8 cellular contexts compared by ENCODE assay signal in the genomic region with DNA sequence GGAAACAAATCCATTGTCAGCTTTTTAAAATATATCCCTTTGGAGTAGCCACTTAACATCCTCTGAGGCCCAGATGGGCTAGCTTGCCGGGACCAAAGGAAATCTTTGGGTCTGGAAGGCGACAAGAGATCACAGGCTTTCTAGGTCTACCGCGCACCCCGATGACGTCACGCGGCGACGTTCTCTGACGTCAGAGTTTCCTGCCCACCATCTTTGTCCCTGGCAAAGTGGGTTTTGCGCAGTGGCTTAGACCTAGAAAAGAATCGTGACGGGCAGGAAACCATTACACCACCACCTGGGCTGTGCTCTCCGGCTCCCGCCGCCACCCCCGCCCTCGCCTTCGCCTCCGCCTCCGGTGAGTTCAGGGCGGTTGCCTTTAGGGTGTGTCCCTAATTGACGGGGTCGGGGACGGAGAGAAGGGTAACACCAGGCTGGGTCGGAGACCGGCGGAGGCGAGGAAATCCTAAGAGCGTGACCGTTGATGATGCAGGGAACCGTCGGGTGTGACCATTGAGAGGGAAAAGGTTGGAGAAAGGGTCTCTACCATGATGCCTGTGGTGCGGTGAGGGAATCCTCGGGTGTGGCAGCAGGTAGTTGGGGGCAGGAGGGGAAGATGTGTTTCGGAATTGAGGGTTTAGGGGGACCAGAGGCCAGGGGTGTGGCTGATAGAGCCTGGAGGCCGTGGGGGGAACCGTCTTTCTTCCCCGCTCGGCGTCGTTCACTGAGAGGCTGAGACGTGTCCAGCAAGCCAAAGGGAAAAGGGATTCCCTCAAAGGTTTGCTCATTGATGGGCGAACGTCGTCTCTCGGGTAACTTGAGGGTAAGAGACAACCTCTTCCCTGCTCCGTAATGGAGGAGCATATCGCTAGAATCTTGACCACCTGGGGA. TPM values are rescaled to one million over a fixed set of nuclear protein-coding genes. Genes with fewer than 3 reads are reported as not detected.
DNase-seq lines count a peak whose midpoint lies in the region; ATAC-seq and TF ChIP-seq lines count a peak whose summit lies in the region.

Gene AP2B1 (plus strand): TSS at position 249 of the 888 bp plus-strand sequence. CDS start 6,709 bp downstream, outside the sequence.

- peak within 1 kb of the TSS; percentile 100 for H3K27ac Mint-ChIP-seq in chondrocyte (ENCODE audit: unreplicated experiment)

- ATAC-seq in GM19043 (IDR thresholded peaks at IDR 0.05; ENCODE audit: low read depth, unreplicated experiment), result peak; percentile 79
- ATAC-seq in HG03432 (IDR thresholded peaks at IDR 0.05; ENCODE audit: unreplicated experiment), result peak; percentile 86

- TF ChIP-seq CTCF in chondrocyte (IDR thresholded peaks at IDR 0.05) (peak; percentile 16), kidney epithelial cell (IDR thresholded peaks at IDR 0.05; ENCODE audit: insufficient read depth, low read length, poor library complexity, severe bottlenecking) (no peak)

- peak within 1 kb of the TSS; percentile 100 for H3K4me3 Mint-ChIP-seq in chondrocyte (ENCODE audit: unreplicated experiment)

- peaks cover 4% of the 10 kb centered on the region for H3K36me3 Mint-ChIP-seq in chondrocyte (ENCODE audit: low read depth)

- H3K4me1 Mint-ChIP-seq in chondrocyte (ENCODE audit: low read depth), result peaks cover 41% of the 10 kb centered on the region

- peak within 1 kb of the TSS; percentile 92 for H3K4me3 ChIP-seq in kidney epithelial cell (ENCODE audit: low read depth, low read length)

- no peaks in the 10 kb centered on the region for H3K27me3 ChIP-seq in kidney epithelial cell (ENCODE audit: control insufficient read depth, insufficient read depth, low read length)

- no peaks in the 10 kb centered on the region for H3K27me3 Mint-ChIP-seq in chondrocyte (ENCODE audit: low read depth)

- DNase-seq in AG20443 (ENCODE audit: low spot score) (peak; percentile 94), NCI-H510A treated with DMSO at 0.1 percent for 48 hours (lab: John Stamatoyannopoulos, UW) (peak; percentile 88), chondrocyte (ENCODE audit: low spot score) (no peak), kidney epithelial cell (ENCODE audit: low read depth) (peak; percentile 63)
- peak; percentile 94 to 95 for DNase-seq in activated CD4-positive, alpha-beta T cell treated with anti-CD3 and anti-CD28 coated beads for 24 hours (ENCODE audit: low read depth in 2 of 2)
- DNase-seq in stimulated activated CD4-positive, alpha-beta T cell treated with anti-CD3 and anti-CD28 coated beads, Interleukin-15, amount 100 ng/mL, for 48 hours (ENCODE audit: low read depth in 2 of 2), result peak; percentile 88 to 92

- H3K9me3 Mint-ChIP-seq in chondrocyte (ENCODE audit: low read depth), result no peaks in the 10 kb centered on the region

- no peaks in the 10 kb centered on the region for H3K36me3 ChIP-seq in kidney epithelial cell (ENCODE audit: control insufficient read depth, insufficient read depth, low read length)

RNA-seq across cellular contexts. Expression of gene AP2B1, which starts in this region (rescaled TPM):
- 182 to 197 TPM (median 187 TPM) in 3 replicates for total RNA-seq in chondrocyte
- total RNA-seq in kidney epithelial cell, result 152 and 163 TPM in 2 replicates
